In genomic region chr11:117958949-117959348, GRCh38 we compare ENCODE assay signal across 21 cellular contexts. TPM values are rescaled to one million over a fixed set of nuclear protein-coding genes. Genes with fewer than 3 reads are reported as not detected.
DNase-seq lines count a peak whose midpoint lies in the region; ATAC-seq lines count a peak whose summit lies in the region.
"Had no signal": no experiment of that assay in that cellular context is flagged by ENCODE, and none has a peak within 500 bp of the region (broad histone marks: within the 10 kb centered on the region; RNA-seq: fewer than 3 reads in every experiment).

No MANE protein-coding gene starts in this region.

- H3K27ac Mint-ChIP-seq in T-helper 1 cell treated with Interleukin-12 subunit alpha and Interleukin-12 subunit beta and Interleukin-4 antibody, amounts not matched to agents 30 μg/mL and 1 μg/mL, for 36 hours: peak overlapping the region; percentile 18
- peak overlapping the region; percentile 33 for H3K27ac Mint-ChIP-seq in stimulated activated naive CD8-positive, alpha-beta T cell treated with anti-CD3 and anti-CD28 coated beads, Interleukin-15, Interleukin-2, amounts not matched to agents 100 ng/mL and 50 ng/mL, for 24 hours
- H3K27ac Mint-ChIP-seq in activated T-helper 1 cell treated with anti-CD3 and anti-CD28 coated beads, Interleukin-12 subunit alpha, Interleukin-12 subunit beta, Interleukin-2, Interleukin-4 antibody, amounts not matched to agents 30 ng/mL and 10 ng/mL and 1 ng/mL, durations not matched to agents 14 hours and 24 hours and 36 hours: peak overlapping the region; percentile 78
- no peak overlapping the region for H3K27ac Mint-ChIP-seq in stimulated activated naive CD8-positive, alpha-beta T cell treated with anti-CD3 and anti-CD28 coated beads, Interleukin-15, amount 100 ng/mL, for 72 hours

- H3K4me1 Mint-ChIP-seq in T-helper 1 cell treated with Interleukin-12 subunit alpha and Interleukin-12 subunit beta and Interleukin-4 antibody, amounts not matched to agents 30 μg/mL and 1 μg/mL, for 36 hours (ENCODE audit: low read depth): peaks cover 38% of the 10 kb centered on the region
- H3K4me1 Mint-ChIP-seq in stimulated activated naive CD8-positive, alpha-beta T cell treated with anti-CD3 and anti-CD28 coated beads, Interleukin-15, Interleukin-2, amounts not matched to agents 100 ng/mL and 50 ng/mL, for 24 hours (ENCODE audit: low read depth): peaks cover 46% of the 10 kb centered on the region
- peaks cover 38% of the 10 kb centered on the region for H3K4me1 Mint-ChIP-seq in activated T-helper 1 cell treated with anti-CD3 and anti-CD28 coated beads, Interleukin-12 subunit alpha, Interleukin-12 subunit beta, Interleukin-2, Interleukin-4 antibody, amounts not matched to agents 30 ng/mL and 10 ng/mL and 1 ng/mL, durations not matched to agents 14 hours and 24 hours and 36 hours (ENCODE audit: low read depth)
- peaks cover 51% of the 10 kb centered on the region for H3K4me1 Mint-ChIP-seq in stimulated activated naive CD8-positive, alpha-beta T cell treated with anti-CD3 and anti-CD28 coated beads, Interleukin-15, amount 100 ng/mL, for 72 hours

- peaks cover 42% of the 10 kb centered on the region for H3K36me3 Mint-ChIP-seq in T-helper 1 cell treated with Interleukin-12 subunit alpha and Interleukin-12 subunit beta and Interleukin-4 antibody, amounts not matched to agents 30 μg/mL and 1 μg/mL, for 36 hours (ENCODE audit: low read depth)
- H3K36me3 Mint-ChIP-seq in stimulated activated naive CD8-positive, alpha-beta T cell treated with anti-CD3 and anti-CD28 coated beads, Interleukin-15, Interleukin-2, amounts not matched to agents 100 ng/mL and 50 ng/mL, for 24 hours (ENCODE audit: low read depth): peaks cover 4% of the 10 kb centered on the region
- H3K36me3 Mint-ChIP-seq in activated T-helper 1 cell treated with anti-CD3 and anti-CD28 coated beads, Interleukin-12 subunit alpha, Interleukin-12 subunit beta, Interleukin-2, Interleukin-4 antibody, amounts not matched to agents 30 ng/mL and 10 ng/mL and 1 ng/mL, durations not matched to agents 14 hours and 24 hours and 36 hours (ENCODE audit: low read depth): peaks cover 33% of the 10 kb centered on the region

- H3K9me3 Mint-ChIP-seq in T-helper 1 cell treated with Interleukin-12 subunit alpha and Interleukin-12 subunit beta and Interleukin-4 antibody, amounts not matched to agents 30 μg/mL and 1 μg/mL, for 36 hours: peaks cover 45% of the 10 kb centered on the region
- peaks cover 18% of the 10 kb centered on the region for H3K9me3 Mint-ChIP-seq in stimulated activated naive CD8-positive, alpha-beta T cell treated with anti-CD3 and anti-CD28 coated beads, Interleukin-15, Interleukin-2, amounts not matched to agents 100 ng/mL and 50 ng/mL, for 24 hours
- H3K9me3 Mint-ChIP-seq in activated T-helper 1 cell treated with anti-CD3 and anti-CD28 coated beads, Interleukin-12 subunit alpha, Interleukin-12 subunit beta, Interleukin-2, Interleukin-4 antibody, amounts not matched to agents 30 ng/mL and 10 ng/mL and 1 ng/mL, durations not matched to agents 14 hours and 24 hours and 36 hours: peaks cover 42% of the 10 kb centered on the region
- H3K9me3 Mint-ChIP-seq in stimulated activated naive CD8-positive, alpha-beta T cell treated with anti-CD3 and anti-CD28 coated beads, Interleukin-15, amount 100 ng/mL, for 72 hours: peaks cover 28 to 30% of the 10 kb centered on the region in 2 donors

- intact Hi-C loops in activated T-helper 1 cell treated with anti-CD3 and anti-CD28 coated beads, Interleukin-12 subunit alpha, Interleukin-12 subunit beta, Interleukin-2, Interleukin-4 antibody, amounts not matched to agents 30 ng/mL and 10 ng/mL and 1 ng/mL, durations not matched to agents 14 hours and 24 hours and 36 hours (cut with micrococcal nuclease): no loop called here

- H3K4me3 Mint-ChIP-seq in T-helper 1 cell treated with Interleukin-12 subunit alpha and Interleukin-12 subunit beta and Interleukin-4 antibody, amounts not matched to agents 30 μg/mL and 1 μg/mL, for 36 hours: no peak overlapping the region
- H3K4me3 Mint-ChIP-seq in stimulated activated naive CD8-positive, alpha-beta T cell treated with anti-CD3 and anti-CD28 coated beads, Interleukin-15, Interleukin-2, amounts not matched to agents 100 ng/mL and 50 ng/mL, for 24 hours: peak overlapping the region; percentile 18
- H3K4me3 Mint-ChIP-seq in activated T-helper 1 cell treated with anti-CD3 and anti-CD28 coated beads, Interleukin-12 subunit alpha, Interleukin-12 subunit beta, Interleukin-2, Interleukin-4 antibody, amounts not matched to agents 30 ng/mL and 10 ng/mL and 1 ng/mL, durations not matched to agents 14 hours and 24 hours and 36 hours: no peak overlapping the region
- H3K4me3 Mint-ChIP-seq in stimulated activated naive CD8-positive, alpha-beta T cell treated with anti-CD3 and anti-CD28 coated beads, Interleukin-15, amount 100 ng/mL, for 72 hours: peak overlapping the region; percentile 16 to 40
- H3K4me3 Mint-ChIP-seq: CD8-positive, alpha-beta T cell had no signal

- H3K27me3 Mint-ChIP-seq in T-helper 1 cell treated with Interleukin-12 subunit alpha and Interleukin-12 subunit beta and Interleukin-4 antibody, amounts not matched to agents 30 μg/mL and 1 μg/mL, for 36 hours (ENCODE audit: low read depth): no peaks in the 10 kb centered on the region
- H3K27me3 Mint-ChIP-seq in stimulated activated naive CD8-positive, alpha-beta T cell treated with anti-CD3 and anti-CD28 coated beads, Interleukin-15, Interleukin-2, amounts not matched to agents 100 ng/mL and 50 ng/mL, for 24 hours: no peaks in the 10 kb centered on the region
- no peaks in the 10 kb centered on the region for H3K27me3 Mint-ChIP-seq in activated T-helper 1 cell treated with anti-CD3 and anti-CD28 coated beads, Interleukin-12 subunit alpha, Interleukin-12 subunit beta, Interleukin-2, Interleukin-4 antibody, amounts not matched to agents 30 ng/mL and 10 ng/mL and 1 ng/mL, durations not matched to agents 14 hours and 24 hours and 36 hours (ENCODE audit: insufficient read depth)
- no peaks in the 10 kb centered on the region for H3K27me3 Mint-ChIP-seq in stimulated activated naive CD8-positive, alpha-beta T cell treated with anti-CD3 and anti-CD28 coated beads, Interleukin-15, amount 100 ng/mL, for 72 hours

- ATAC-seq in stimulated activated naive CD8-positive, alpha-beta T cell treated with anti-CD3 and anti-CD28 coated beads, Interleukin-15, Interleukin-2, amounts not matched to agents 100 U/mL and 50 U/mL, for 24 hours: no peak
- no peak for ATAC-seq in stimulated activated naive CD8-positive, alpha-beta T cell treated with anti-CD3 and anti-CD28 coated beads, Interleukin-15, amount 100 ng/mL, for 72 hours
- no peak for ATAC-seq in GM21360 (IDR thresholded peaks at IDR 0.05; ENCODE audit: unreplicated experiment)
- ATAC-seq: CD8-positive, alpha-beta T cell; PC-3 had no signal

- DNase-seq in T-helper 1 cell (no peak), mucosa of gallbladder (ENCODE audit: low spot score) (no peak)
- DNase-seq in stimulated activated naive CD8-positive, alpha-beta T cell treated with anti-CD3 and anti-CD28 coated beads, Interleukin-15, Interleukin-2, amounts not matched to agents 100 U/mL and 50 U/mL, for 24 hours: no peak
- no peak for DNase-seq in activated T-helper 1 cell treated with anti-CD3 and anti-CD28 coated beads, Interleukin-12 subunit alpha, Interleukin-12 subunit beta, Interleukin-2, Interleukin-4 antibody, amounts not matched to agents 30 ng/mL and 10 ng/mL and 1 ng/mL, durations not matched to agents 14 hours and 24 hours and 36 hours (ENCODE audit: low spot score)
- no peak for DNase-seq in stimulated activated naive CD8-positive, alpha-beta T cell treated with anti-CD3 and anti-CD28 coated beads, Interleukin-15, amount 100 ng/mL, for 72 hours
- DNase-seq: ACHN; CD8-positive, alpha-beta T cell; DND-41; IMR-90; NCI-H1694; NCI-H2081; NCI-H2171 treated with DMSO at 0.1 percent for 48 hours; NCI-H446; NCI-H526 treated with DMSO at 0.1 percent for 48 hours; PC-3; Right ventricle myocardium superior had no signal

RNA-seq across cellular contexts. Expression of gene IL10RA, which starts 27.2 kb away (rescaled TPM):
- 87.8 and 88.3 TPM in 2 replicates for total RNA-seq in activated T-helper 1 cell treated with anti-CD3 and anti-CD28 coated beads, Interleukin-12 subunit alpha, Interleukin-12 subunit beta, Interleukin-2, Interleukin-4 antibody, amounts not matched to agents 30 ng/mL and 10 ng/mL and 1 ng/mL, durations not matched to agents 14 hours and 24 hours and 36 hours
- total RNA-seq in mucosa of gallbladder: 29.3 TPM
- total RNA-seq: IMR-90, MCF 10A, PC-3 had no signal

RNA-seq across cellular contexts. Expression of gene TMPRSS13, which starts 29.7 kb away (rescaled TPM):
- 1.2 and 1.5 TPM in 2 replicates for total RNA-seq in activated T-helper 1 cell treated with anti-CD3 and anti-CD28 coated beads, Interleukin-12 subunit alpha, Interleukin-12 subunit beta, Interleukin-2, Interleukin-4 antibody, amounts not matched to agents 30 ng/mL and 10 ng/mL and 1 ng/mL, durations not matched to agents 14 hours and 24 hours and 36 hours
- 0.63 TPM for total RNA-seq in mucosa of gallbladder
- total RNA-seq: IMR-90, MCF 10A, Right ventricle myocardium superior, RPMI7951 had no signal

Comparison
In these comparisons a context has a peak if more than half of its experiments do, and no peak if none do; other contexts are left out.
1. H3K27ac Mint-ChIP-seq: peak in T-helper 1 cell treated with Interleukin-12 subunit alpha and Interleukin-12 subunit beta and Interleukin-4 antibody, amounts not matched to agents 30 μg/mL and 1 μg/mL, for 36 hours (single experiment), stimulated activated naive CD8-positive, alpha-beta T cell treated with anti-CD3 and anti-CD28 coated beads, Interleukin-15, Interleukin-2, amounts not matched to agents 100 ng/mL and 50 ng/mL, for 24 hours (single experiment) and activated T-helper 1 cell treated with anti-CD3 and anti-CD28 coated beads, Interleukin-12 subunit alpha, Interleukin-12 subunit beta, Interleukin-2, Interleukin-4 antibody, amounts not matched to agents 30 ng/mL and 10 ng/mL and 1 ng/mL, durations not matched to agents 14 hours and 24 hours and 36 hours (single experiment); none in stimulated activated naive CD8-positive, alpha-beta T cell treated with anti-CD3 and anti-CD28 coated beads, Interleukin-15, amount 100 ng/mL, for 72 hours (0 of 2).
2. H3K4me3 Mint-ChIP-seq: peak in stimulated activated naive CD8-positive, alpha-beta T cell treated with anti-CD3 and anti-CD28 coated beads, Interleukin-15, Interleukin-2, amounts not matched to agents 100 ng/mL and 50 ng/mL, for 24 hours (single experiment) and stimulated activated naive CD8-positive, alpha-beta T cell treated with anti-CD3 and anti-CD28 coated beads, Interleukin-15, amount 100 ng/mL, for 72 hours (2 of 2); none in T-helper 1 cell treated with Interleukin-12 subunit alpha and Interleukin-12 subunit beta and Interleukin-4 antibody, amounts not matched to agents 30 μg/mL and 1 μg/mL, for 36 hours (single experiment) and activated T-helper 1 cell treated with anti-CD3 and anti-CD28 coated beads, Interleukin-12 subunit alpha, Interleukin-12 subunit beta, Interleukin-2, Interleukin-4 antibody, amounts not matched to agents 30 ng/mL and 10 ng/mL and 1 ng/mL, durations not matched to agents 14 hours and 24 hours and 36 hours (single experiment).